1 cellular context compared by ENCODE assay signal in the genomic region with DNA sequence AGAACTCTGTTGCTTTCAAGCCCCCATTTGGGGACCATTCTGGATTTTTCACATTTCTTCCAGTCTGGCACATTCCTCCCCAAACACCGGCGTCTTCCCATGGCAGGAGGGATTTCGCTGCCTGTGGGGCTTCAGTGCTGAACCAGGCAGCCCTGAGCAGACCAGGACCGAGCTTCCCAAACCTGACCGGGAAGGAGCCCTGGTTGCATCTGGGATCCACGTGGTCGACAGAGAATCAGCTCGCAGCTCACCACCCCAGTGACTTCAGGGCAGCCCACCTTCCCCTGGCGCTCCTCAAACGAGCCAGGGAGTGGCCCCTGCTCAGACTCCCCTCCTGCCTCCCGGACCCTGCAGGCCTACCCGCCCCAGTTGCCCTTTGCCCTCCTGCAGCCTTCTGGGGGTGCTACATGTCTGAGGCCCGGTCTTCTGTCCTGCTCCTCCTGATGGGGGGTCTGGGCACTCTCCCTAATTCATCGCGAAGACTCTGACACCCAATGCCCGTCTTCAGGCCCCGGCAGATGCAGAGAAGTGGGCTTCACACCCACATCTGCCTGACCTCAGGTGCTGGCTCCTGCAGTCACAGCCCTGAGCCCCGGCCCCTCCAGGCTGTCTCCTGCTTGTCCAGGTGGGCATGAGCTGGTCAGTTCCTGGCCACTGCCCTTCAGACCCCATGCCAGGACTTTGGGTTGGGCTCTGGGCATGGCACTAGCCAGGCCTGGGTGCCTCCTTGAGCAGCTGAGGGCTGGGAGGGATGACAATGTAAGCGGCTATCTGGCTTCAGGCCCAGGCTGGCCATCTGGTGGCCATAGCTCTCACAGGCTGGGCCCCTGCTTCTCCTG.
TF ChIP-seq lines count a peak whose summit lies in the region.

No MANE protein-coding gene starts in this region.

TF ChIP-seq in SK-N-SH treated with all-trans-retinoic acid at 6 μM for 48 hours, 23 proteins besides CTCF, POLR2A, EP300 and RAD21 (continued from another document):
- TF ChIP-seq SNAI2 (CRISPR knock-in tag; IDR thresholded peaks at IDR 0.05) (no peak), RARB (CRISPR knock-in tag; IDR thresholded peaks at IDR 0.05) (no peak), TSHZ2 (CRISPR knock-in tag; IDR thresholded peaks at IDR 0.05) (no peak), ZNF70 (CRISPR knock-in tag; IDR thresholded peaks at IDR 0.05) (no peak), ZFP30 (CRISPR knock-in tag; IDR thresholded peaks at IDR 0.05) (no peak), GLIS3 (CRISPR knock-in tag; IDR thresholded peaks at IDR 0.05) (no peak), ZC3H10 (CRISPR knock-in tag; IDR thresholded peaks at IDR 0.05) (no peak)
